8 cellular contexts compared by ENCODE assay signal in genomic region chr15:64096486-64097431, GRCh38. TPM values are rescaled to one million over a fixed set of nuclear protein-coding genes. Genes with fewer than 3 reads are reported as not detected.
DNase-seq lines count a peak whose midpoint lies in the region; ATAC-seq and TF ChIP-seq lines count a peak whose summit lies in the region.

No MANE protein-coding gene starts in this region.

- DNase-seq in NCI-H2227 (lab: John Stamatoyannopoulos, UW; ENCODE audit: unreplicated experiment) (peak; percentile 4), NCI-H2227 treated with DMSO at 0.1 percent for 48 hours (lab: John Stamatoyannopoulos, UW) (no peak), NCI-H1105 (lab: John Stamatoyannopoulos, UW) (peak; percentile 2), breast epithelium (ENCODE audit: low spot score in 2 of 2) (no peak), memory B cell (ENCODE audit: low spot score in 2 of 2) (no peak), vagina (ENCODE audit: extremely low spot score in 2 of 2) (no peak), occipital lobe (lab: John Stamatoyannopoulos, UW) (no peak)
- no peak for DNase-seq in activated CD4-positive, alpha-beta T cell treated with anti-CD3 and anti-CD28 coated beads for 1 hour

- H3K4me1 Mint-ChIP-seq in memory B cell, result peaks cover 36% of the 10 kb centered on the region

- peaks cover 2% of the 10 kb centered on the region for H3K36me3 Mint-ChIP-seq in memory B cell

- H3K4me3 ChIP-seq in breast epithelium (peak overlapping the region; percentile 90 to 97 (median 97)), vagina (peak overlapping the region; percentile 81 to 92)

- H3K36me3 ChIP-seq in breast epithelium (no peaks in the 10 kb centered on the region), vagina (no peaks in the 10 kb centered on the region)

- H3K27ac Mint-ChIP-seq in memory B cell, result peak overlapping the region; percentile 99

- H3K4me1 ChIP-seq in breast epithelium (peaks cover 9 to 21% of the 10 kb centered on the region in 2 donors), vagina (peaks cover 70% of the 10 kb centered on the region)

- peak overlapping the region; percentile 97 for H3K4me3 Mint-ChIP-seq in memory B cell

- H3K27ac ChIP-seq in breast epithelium (peak overlapping the region; percentile 94 to 95), vagina (peak overlapping the region; percentile 90)

- H3K27me3 Mint-ChIP-seq in memory B cell, result no peaks in the 10 kb centered on the region

- TF ChIP-seq CTCF in breast epithelium (IDR thresholded peaks at IDR 0.05) (no peak), vagina (IDR thresholded peaks at IDR 0.05) (no peak)

- H3K9me3 ChIP-seq in breast epithelium (no peaks in the 10 kb centered on the region), vagina (no peaks in the 10 kb centered on the region)

- intact Hi-C loops in breast epithelium (cut with DNase I; ENCODE audit: low total_unique reads) (no loop called here), vagina (cut with DNase I) (loop anchor here (10.0 kb wide), 1 partner anchor 58 kb away; the partner anchor contains the start of gene SNX22)

- no peak for ATAC-seq in memory B cell (ENCODE audit: low read depth)

- no peak for TF ChIP-seq POLR2A in breast epithelium (IDR thresholded peaks at IDR 0.05)
- no peak for TF ChIP-seq POLR2A in vagina (IDR thresholded peaks at IDR 0.05)

- H3K27me3 ChIP-seq in breast epithelium (no peaks in the 10 kb centered on the region), vagina (no peaks in the 10 kb centered on the region)

- no peaks in the 10 kb centered on the region for H3K9me3 Mint-ChIP-seq in memory B cell

RNA-seq across cellular contexts. Expression of gene SNX1, which starts 1.0 kb away (rescaled TPM):
- total RNA-seq in breast epithelium (100 to 1,000 TPM; 107 to 144 (median 125) TPM), vagina (92.8 TPM), occipital lobe (37.6 TPM)

RNA-seq across cellular contexts. Expression of gene CIAO2A, which starts 3.1 kb away (rescaled TPM):
- total RNA-seq in breast epithelium, result 10 to 100 TPM; 42.6 to 71.8 (median 50.9) TPM
- 36.1 TPM for total RNA-seq in vagina
- 36.3 TPM for total RNA-seq in occipital lobe

RNA-seq across cellular contexts. Expression of gene DAPK2, which starts 50.5 kb away (rescaled TPM):
- total RNA-seq in breast epithelium (10 to 100 TPM; 23.6 to 37.3 (median 29.6) TPM), vagina (50.3 TPM), occipital lobe (5.0 TPM)

RNA-seq across cellular contexts. Expression of gene SNX22, which starts 54.8 kb away (rescaled TPM):
- total RNA-seq in breast epithelium, result 1 to 10 TPM in 1 of 3 donors, under 1 TPM in 2; 0.48 to 1.5 (median 0.98) TPM
- not detected for total RNA-seq in vagina
- total RNA-seq in occipital lobe, result 14.5 TPM

Comparison
In these comparisons a context has a peak if more than half of its experiments do, and no peak if none do; other contexts are left out.
1. DNase-seq: peak in NCI-H2227 (single experiment) and NCI-H1105 (single experiment); none in NCI-H2227 treated with DMSO at 0.1 percent for 48 hours (single experiment), breast epithelium (0 of 2), memory B cell (0 of 2), vagina (0 of 2), occipital lobe (single experiment) and activated CD4-positive, alpha-beta T cell treated with anti-CD3 and anti-CD28 coated beads for 1 hour (single experiment).